ENCODE assay signal across 8 cellular contexts in genomic region chr5:36242534-36243144, GRCh38. TPM values are rescaled to one million over a fixed set of nuclear protein-coding genes. Genes with fewer than 3 reads are reported as not detected.
A peak's percentile ranks its signal among the peaks of the same experiment; 100 is the strongest.
DNase-seq lines count a peak whose midpoint lies in the region; ATAC-seq and TF ChIP-seq lines count a peak whose summit lies in the region.

No MANE protein-coding gene starts in this region.

- peak overlapping the region; percentile 77 for H3K14ac ChIP-seq in trophoblast cell (ENCODE audit: low read length)

- peak overlapping the region; percentile 89 for H4K91ac ChIP-seq in trophoblast cell (ENCODE audit: low read depth, low read length)

- no peaks in the 10 kb centered on the region for H3K36me3 ChIP-seq in trophoblast cell (ENCODE audit: control insufficient read depth in 1 of 2, insufficient read depth in 2 of 2, low read length in 2 of 2)

- H3K79me2 ChIP-seq in trophoblast cell (ENCODE audit: control insufficient read depth, insufficient read depth, low read length, poor library complexity), result peaks cover 7% of the 10 kb centered on the region

- H3K18ac ChIP-seq in trophoblast cell (ENCODE audit: low read length), result peak overlapping the region; percentile 81

- peak overlapping the region; percentile 79 for H3K9ac ChIP-seq in trophoblast cell (ENCODE audit: low read length)

- intact Hi-C loops in activated CD4-positive, alpha-beta memory T cell treated with anti-CD3 and anti-CD28 coated beads for 36 hours (cut with micrococcal nuclease), result loop anchor here (1.0 to 10.0 kb wide), 7 partner anchors 91 to 1132 kb away; partner anchors contain the start of genes LMBRD2, NIPBL, NUP155 and SLC1A3

- no CpG with 5 or more reads among the region's 19 CpGs for WGBS in trophoblast cell (ENCODE audit: extremely low coverage, insufficient coverage, insufficient read length)

- TF ChIP-seq CTCF in fibroblast of mammary gland (conservative IDR thresholded peaks at IDR 0.05; ENCODE audit: control insufficient read depth, insufficient read depth, low read depth, low read length), result no peak

- H3K4me3 ChIP-seq in fibroblast of mammary gland (ENCODE audit: control insufficient read depth, low read depth, low read length) (peak overlapping the region; percentile 55), trophoblast cell (ENCODE audit: low read depth, low read length) (peak overlapping the region; percentile 77)

- no peak overlapping the region for H3K23ac ChIP-seq in trophoblast cell (ENCODE audit: low read length)

- no peak overlapping the region for H2AK5ac ChIP-seq in trophoblast cell (ENCODE audit: low read length)

- H2BK12ac ChIP-seq in trophoblast cell (ENCODE audit: low read length), result peak overlapping the region; percentile 69

- H2BK5ac ChIP-seq in trophoblast cell (ENCODE audit: low read depth, low read length, poor library complexity), result peak overlapping the region; percentile 58

- peak overlapping the region; percentile 86 for H3K27ac Mint-ChIP-seq in activated CD4-positive, alpha-beta memory T cell treated with anti-CD3 and anti-CD28 coated beads for 36 hours

- peak overlapping the region; percentile 69 for H3K4me2 ChIP-seq in trophoblast cell (ENCODE audit: low read length)

- H3K36me3 Mint-ChIP-seq in activated CD4-positive, alpha-beta memory T cell treated with anti-CD3 and anti-CD28 coated beads for 36 hours, result no peaks in the 10 kb centered on the region

- H3K9me3 ChIP-seq in trophoblast cell (ENCODE audit: insufficient read depth, low read depth, low read length), result peaks cover 4% of the 10 kb centered on the region

- H4K12ac ChIP-seq in trophoblast cell (ENCODE audit: low read depth, low read length), result peak overlapping the region; percentile 91

- peak overlapping the region; percentile 67 for H3K4ac ChIP-seq in trophoblast cell (ENCODE audit: low read depth, low read length)

- peak overlapping the region; percentile 80 for H2AFZ ChIP-seq in trophoblast cell (ENCODE audit: insufficient read depth, low read length, poor library complexity)

- ATAC-seq in HG02852 (IDR thresholded peaks at IDR 0.05; ENCODE audit: unreplicated experiment) (no peak), HG03469 (IDR thresholded peaks at IDR 0.05; ENCODE audit: unreplicated experiment) (no peak)

- POLR2A ChIA-PET in activated CD4-positive, alpha-beta memory T cell treated with anti-CD3 and anti-CD28 coated beads for 36 hours (lab: Charles Lee), result interaction anchor here (0.6 to 3.6 kb wide), 4 partner anchors 17 to 1322 kb away, joined by 3 to 34 read pairs (median 4); partner anchors contain the start of genes DNAJC21, LMBRD2 and SKP2

- DNase-seq in NCI-H2171 treated with DMSO at 0.1 percent for 48 hours (lab: John Stamatoyannopoulos, UW), result peak; percentile 43
- no peak for DNase-seq in NCI-H2171 (lab: John Stamatoyannopoulos, UW)
- peak; percentile 17 for DNase-seq in activated CD4-positive, alpha-beta memory T cell treated with anti-CD3 and anti-CD28 coated beads for 36 hours
- DNase-seq in fibroblast of mammary gland (ENCODE audit: low read depth), result no peak
- no peak for DNase-seq in trophoblast cell
- no peak for DNase-seq in mucosa of gallbladder (ENCODE audit: low spot score)

- peaks cover 41% of the 10 kb centered on the region for H3K4me1 Mint-ChIP-seq in activated CD4-positive, alpha-beta memory T cell treated with anti-CD3 and anti-CD28 coated beads for 36 hours (ENCODE audit: low read depth)

- peak overlapping the region; percentile 96 for H4K8ac ChIP-seq in trophoblast cell (ENCODE audit: low read depth, low read length)

- H3K9me3 Mint-ChIP-seq in activated CD4-positive, alpha-beta memory T cell treated with anti-CD3 and anti-CD28 coated beads for 36 hours, result no peaks in the 10 kb centered on the region

- H3K79me1 ChIP-seq in trophoblast cell (ENCODE audit: low read length), result peaks cover 12% of the 10 kb centered on the region

- H3K27me3 Mint-ChIP-seq in activated CD4-positive, alpha-beta memory T cell treated with anti-CD3 and anti-CD28 coated beads for 36 hours, result no peaks in the 10 kb centered on the region

- H2BK120ac ChIP-seq in trophoblast cell (ENCODE audit: insufficient read depth, low read length, poor library complexity), result peak overlapping the region; percentile 76

- no peaks in the 10 kb centered on the region for H3K27me3 ChIP-seq in trophoblast cell (ENCODE audit: insufficient read depth, low read length)

- H3K4me3 Mint-ChIP-seq in activated CD4-positive, alpha-beta memory T cell treated with anti-CD3 and anti-CD28 coated beads for 36 hours, result peak overlapping the region; percentile 75

- peak overlapping the region; percentile 81 for H3K27ac ChIP-seq in trophoblast cell (ENCODE audit: low read depth, low read length)

- CTCF ChIA-PET in activated CD4-positive, alpha-beta memory T cell treated with anti-CD3 and anti-CD28 coated beads for 36 hours (lab: Charles Lee), result interaction anchor here (0.7 to 2.3 kb wide), 16 partner anchors 9 to 635 kb away, joined by 3 to 16 read pairs (median 4); partner anchors contain the start of genes LMBRD2 and SKP2

- peaks cover 0 to 10% of the 10 kb centered on the region in 2 experiments for H3K4me1 ChIP-seq in trophoblast cell (ENCODE audit: control insufficient read depth in 1 of 2, insufficient read depth in 2 of 2, low read length in 2 of 2)

RNA-seq across cellular contexts. Expression of gene NADK2, which starts 0.9 kb away (rescaled TPM):
- 10 to 100 TPM; 16.6 to 18.0 TPM for total RNA-seq in activated CD4-positive, alpha-beta memory T cell treated with anti-CD3 and anti-CD28 coated beads for 36 hours
- polyA plus RNA-seq in trophoblast cell (2013), result 6.8 and 7.6 TPM in 2 replicates
- total RNA-seq in mucosa of gallbladder, result 36.8 TPM

RNA-seq across cellular contexts. Expression of gene RANBP3L, which starts 59.1 kb away (rescaled TPM):
- not detected for total RNA-seq in activated CD4-positive, alpha-beta memory T cell treated with anti-CD3 and anti-CD28 coated beads for 36 hours
- polyA plus RNA-seq in trophoblast cell (2013), result not detected in 2 replicates
- total RNA-seq in mucosa of gallbladder, result 3.9 TPM

Comparison
In these comparisons a context has a peak if more than half of its experiments do, and no peak if none do; other contexts are left out.
1. DNase-seq: peak in NCI-H2171 treated with DMSO at 0.1 percent for 48 hours (single experiment) and activated CD4-positive, alpha-beta memory T cell treated with anti-CD3 and anti-CD28 coated beads for 36 hours (single experiment); none in NCI-H2171 (single experiment), fibroblast of mammary gland (single experiment), trophoblast cell (0 of 2) and mucosa of gallbladder (single experiment).